ENCODE assay signal across 10 cellular contexts in genomic region chr14:90816686-90817436, GRCh38. TPM values are rescaled to one million over a fixed set of nuclear protein-coding genes. Genes with fewer than 3 reads are reported as not detected.
DNase-seq lines count a peak whose midpoint lies in the region; ATAC-seq and TF ChIP-seq lines count a peak whose summit lies in the region.
"Had no signal": no experiment of that assay in that cellular context is flagged by ENCODE, and none has a peak within 500 bp of the region (broad histone marks: within the 10 kb centered on the region; RNA-seq: fewer than 3 reads in every experiment).

No MANE protein-coding gene starts in this region.

- H3K9me3 ChIP-seq in iPS-18c (ENCODE audit: control insufficient read depth, insufficient read depth, low read length): no peaks in the 10 kb centered on the region
- H3K9me3 ChIP-seq in spleen: no peaks in the 10 kb centered on the region

- H3K27me3 ChIP-seq in spleen (replicated peaks in 1 of 7): peaks cover 0 to 6% (median 0%) of the 10 kb centered on the region in 7 donors

- H3K27me3 Mint-ChIP-seq in activated naive CD8-positive, alpha-beta T cell treated with anti-CD3 and anti-CD28 coated beads, Interleukin-2, amount 10 ng/mL, durations not matched to agents 7 days and 5 days: peaks cover 31% of the 10 kb centered on the region

- no peaks in the 10 kb centered on the region for H3K9me3 Mint-ChIP-seq in activated naive CD8-positive, alpha-beta T cell treated with anti-CD3 and anti-CD28 coated beads, Interleukin-2, amount 10 ng/mL, durations not matched to agents 7 days and 5 days

- peak overlapping the region; percentile 51 for H3K27ac Mint-ChIP-seq in activated naive CD8-positive, alpha-beta T cell treated with anti-CD3 and anti-CD28 coated beads, Interleukin-2, amount 10 ng/mL, durations not matched to agents 7 days and 5 days

- no peak for TF ChIP-seq POLR2A in spleen (IDR thresholded peaks at IDR 0.05)

- 36 to 60% (median 49%) methylated on average over 10 to 16 of the region's 16 CpGs for WGBS in spleen, 5 donors

- DNase-seq in DMS53 (lab: John Stamatoyannopoulos, UW) (peak; percentile 8), DMS53 treated with DMSO at 0.1 percent for 48 hours (lab: John Stamatoyannopoulos, UW; ENCODE audit: unreplicated experiment) (no peak), spleen (no peak), NAMALWA (ENCODE audit: low spot score) (no peak)
- DNase-seq in activated naive CD8-positive, alpha-beta T cell treated with anti-CD3 and anti-CD28 coated beads, Interleukin-2, amount 10 ng/mL, durations not matched to agents 7 days and 5 days: no peak
- DNase-seq: retina had no signal

- H3K4me3 Mint-ChIP-seq in activated naive CD8-positive, alpha-beta T cell treated with anti-CD3 and anti-CD28 coated beads, Interleukin-2, amount 10 ng/mL, durations not matched to agents 7 days and 5 days: peak overlapping the region; percentile 77

- intact Hi-C loops in spleen (cut with DNase I; ENCODE audit: low total_unique reads): no loop called here

- no peaks in the 10 kb centered on the region for H3K36me3 Mint-ChIP-seq in activated naive CD8-positive, alpha-beta T cell treated with anti-CD3 and anti-CD28 coated beads, Interleukin-2, amount 10 ng/mL, durations not matched to agents 7 days and 5 days

- ATAC-seq in activated naive CD8-positive, alpha-beta T cell treated with anti-CD3 and anti-CD28 coated beads, Interleukin-2, amount 10 ng/mL, durations not matched to agents 7 days and 5 days (ENCODE audit: low read depth): no peak
- ATAC-seq in GM19467 (IDR thresholded peaks at IDR 0.05; ENCODE audit: unreplicated experiment) (no peak), GM21390 (IDR thresholded peaks at IDR 0.05; ENCODE audit: unreplicated experiment) (no peak)

- H3K36me3 ChIP-seq in spleen: no peaks in the 10 kb centered on the region

- peaks cover 5 to 53% (median 32%) of the 10 kb centered on the region in 6 donors for H3K4me1 ChIP-seq in spleen

- peak in 7 of 11 experiments; percentile 13 to 61 (median 46) for TF ChIP-seq CTCF in spleen (IDR thresholded peaks at IDR 0.05 in 8 of 11, conservative IDR thresholded peaks at IDR 0.05 in 3 of 11)

- POLR2A ChIA-PET in activated naive CD8-positive, alpha-beta T cell treated with anti-CD3 and anti-CD28 coated beads, Interleukin-2, amount 10 ng/mL, durations not matched to agents 7 days and 5 days (lab: Charles Lee): no interaction called here

- H3K4me1 Mint-ChIP-seq in activated naive CD8-positive, alpha-beta T cell treated with anti-CD3 and anti-CD28 coated beads, Interleukin-2, amount 10 ng/mL, durations not matched to agents 7 days and 5 days: peaks cover 13% of the 10 kb centered on the region

- peak overlapping the region in 2 of 8 donors; percentile 42 to 82 for H3K27ac ChIP-seq in spleen
- H3K27ac ChIP-seq: 22Rv1 had no signal

- H3K4me3 ChIP-seq in iPS-18c (ENCODE audit: insufficient read depth, low read depth, low read length) (peak overlapping the region; percentile 31), spleen (peak overlapping the region in 1 of 8 donors; percentile 74)

RNA-seq across cellular contexts. Expression of gene TTC7B, which starts 0.6 kb away (rescaled TPM):
- total RNA-seq in activated naive CD8-positive, alpha-beta T cell treated with anti-CD3 and anti-CD28 coated beads, Interleukin-2, amount 10 ng/mL, durations not matched to agents 7 days and 5 days: 1 to 10 TPM; 5.9 to 6.6 TPM
- total RNA-seq in spleen: 10 to 100 TPM; 54.1 to 98.4 (median 64.7) TPM
- polyA plus RNA-seq in spleen: 10 to 100 TPM in 1 of 3 donors, 1 to 10 TPM in 2; 6.6 to 16.0 (median 6.7) TPM

Comparison
In these comparisons a context has a peak if more than half of its experiments do, and no peak if none do; other contexts are left out.
1. RNA of gene TTC7B, which starts 0.6 kb away (total RNA-seq): 54.1 to 98.4 TPM in spleen; 5.9 to 6.6 TPM in activated naive CD8-positive, alpha-beta T cell treated with anti-CD3 and anti-CD28 coated beads, Interleukin-2, amount 10 ng/mL, durations not matched to agents 7 days and 5 days; every median in the first group is over 4 times any median in the second.